16 cellular contexts compared by ENCODE assay signal in the genomic region with DNA sequence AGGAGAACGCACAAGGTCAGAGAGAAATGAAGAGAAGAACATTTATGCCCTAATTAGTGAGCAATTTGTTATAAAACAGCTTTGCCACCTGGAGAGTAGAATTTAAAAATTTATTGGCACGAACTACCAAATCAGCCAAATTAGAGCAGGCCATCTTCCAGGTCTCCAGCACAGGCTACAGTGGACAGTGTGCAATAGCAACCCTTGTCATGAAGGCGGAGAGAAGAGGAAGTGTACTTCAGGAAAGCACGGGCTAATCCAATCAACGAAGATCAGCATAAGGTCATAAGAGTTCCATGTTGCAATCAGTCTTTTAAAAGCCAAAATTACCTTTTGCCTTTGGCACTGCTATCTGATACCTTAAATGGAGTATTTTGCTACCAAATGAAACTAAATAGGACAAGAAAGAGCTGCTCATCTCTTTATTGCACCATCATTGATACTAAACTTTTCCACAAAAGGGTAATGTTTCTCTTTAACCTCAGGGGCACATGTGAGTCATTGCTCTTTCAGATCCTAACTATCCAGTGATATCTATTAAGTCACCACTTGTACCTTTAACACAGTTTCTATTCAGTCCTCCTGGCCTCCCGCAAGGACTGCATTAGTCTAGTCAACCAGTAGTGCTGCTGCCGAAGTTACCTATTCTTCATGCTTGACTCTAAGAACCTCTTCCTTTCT. TPM values are rescaled to one million over a fixed set of nuclear protein-coding genes. Genes with fewer than 3 reads are reported as not detected.
A peak's percentile ranks its signal among the peaks of the same experiment; 100 is the strongest.
DNase-seq lines count a peak whose midpoint lies in the region; ATAC-seq, FAIRE-seq and TF ChIP-seq lines count a peak whose summit lies in the region.
"Had no signal": no experiment of that assay in that cellular context is flagged by ENCODE, and none has a peak within 500 bp of the region (broad histone marks: within the 10 kb centered on the region; RNA-seq: fewer than 3 reads in every experiment).

No MANE protein-coding gene starts in this region.

- POLR2A ChIA-PET in MCF 10A (lab: Yijun Ruan, JAX) (interaction anchor here (0.6 kb wide), 1 partner anchor 843 kb away, joined by 3 read pairs; no protein-coding TSS in a partner anchor), PC-3 (lab: Charles Lee; ENCODE audit: unreplicated experiment) (no interaction called here)

- no peak overlapping the region for H3K4me3 Mint-ChIP-seq in MCF 10A (ENCODE audit: unreplicated experiment)

- peak overlapping the region; percentile 15; the same call in 1 of the 2 replicates for H3K4me2 ChIP-seq in PC-3 (ENCODE audit: low read length)
- H3K4me2 ChIP-seq: KMS-11 had no signal

- no peaks in the 10 kb centered on the region for H3F3A ChIP-seq in PC-3 (ENCODE audit: low read length, unreplicated experiment)

- TF ChIP-seq POLR2A in breast epithelium (IDR thresholded peaks at IDR 0.05): no peak
- TF ChIP-seq POLR2A in body of pancreas (IDR thresholded peaks at IDR 0.05): no peak
- no peak for TF ChIP-seq POLR2A in GM12892 (IDR thresholded peaks at IDR 0.05; ENCODE audit: low read depth, low read length)

- H3K9me2 ChIP-seq in PC-3 (replicated peaks; ENCODE audit: low read length): no peaks in the 10 kb centered on the region

- H2AFZ ChIP-seq in PC-3 (ENCODE audit: low read length): no peak overlapping the region

- no peaks in the 10 kb centered on the region for H3K9me3 Mint-ChIP-seq in MCF 10A (ENCODE audit: unreplicated experiment)

- no peak overlapping the region for H3K27ac ChIP-seq in breast epithelium
- H3K27ac ChIP-seq in PC-3 (ENCODE audit: low read length): no peak overlapping the region
- H3K27ac ChIP-seq in body of pancreas: no peak overlapping the region
- H3K27ac ChIP-seq: KMS-11, uterus had no signal

- ATAC-seq in PC-3 (no peak), GM21737 (IDR thresholded peaks at IDR 0.05; ENCODE audit: unreplicated experiment) (no peak), body of pancreas (no peak)
- ATAC-seq: esophagus mucosa had no signal

- DNase-seq in MCF 10A (ENCODE audit: unreplicated experiment) (peak; percentile 77), breast epithelium (ENCODE audit: low spot score in 2 of 2) (no peak), PC-3 (peak; percentile 36), epithelial cell of proximal tubule (ENCODE audit: low read depth) (peak; percentile 60), stromal cell of bone marrow (ENCODE audit: low read depth) (peak; percentile 33), body of pancreas (no peak), GM12892 (ENCODE audit: insufficient read length) (no peak)
- DNase-seq: activated CD4-positive, alpha-beta T cell treated with anti-CD3 and anti-CD28 coated beads, Interleukin-2, amount 50 U/mL, for 48 hours; central memory CD4-positive, alpha-beta T cell; NCI-H2171; stimulated activated CD4-positive, alpha-beta T cell treated with anti-CD3 and anti-CD28 coated beads, Interleukin-2, amount 100 ng/mL, for 24 hours; uterus had no signal

- no peak overlapping the region for H3K27ac Mint-ChIP-seq in MCF 10A (ENCODE audit: low read depth, unreplicated experiment)

- H4K20me1 ChIP-seq in PC-3 (ENCODE audit: low read length): no peaks in the 10 kb centered on the region

- no peaks in the 10 kb centered on the region for H3K4me1 ChIP-seq in breast epithelium
- peaks cover 10% of the 10 kb centered on the region for H3K4me1 ChIP-seq in PC-3 (ENCODE audit: insufficient read depth, low read length)
- H3K4me1 ChIP-seq in body of pancreas: no peaks in the 10 kb centered on the region
- H3K4me1 ChIP-seq: uterus had no signal

- CTCF ChIA-PET in MCF 10A (lab: Yijun Ruan, JAX) (interaction anchor here (0.6 to 1.0 kb wide), 2 partner anchors 39 to 94 kb away, joined by 3 read pairs; no protein-coding TSS in a partner anchor), PC-3 (lab: Charles Lee) (no interaction called here)

- no peaks in the 10 kb centered on the region for H3K79me2 ChIP-seq in PC-3 (ENCODE audit: low read length)

- H3K4me3 ChIP-seq in breast epithelium: no peak overlapping the region
- H3K4me3 ChIP-seq in PC-3 (ENCODE audit: low read length): no peak overlapping the region
- H3K4me3 ChIP-seq in epithelial cell of proximal tubule (ENCODE audit: low read depth, low read length): no peak overlapping the region
- no peak overlapping the region for H3K4me3 ChIP-seq in body of pancreas
- H3K4me3 ChIP-seq: uterus had no signal

- TF ChIP-seq CTCF in MCF 10A (IDR thresholded peaks at IDR 0.05; ENCODE audit: unreplicated experiment): no peak
- no peak for TF ChIP-seq CTCF in breast epithelium (IDR thresholded peaks at IDR 0.05)
- no peak for TF ChIP-seq CTCF in PC-3 (conservative IDR thresholded peaks at IDR 0.05; ENCODE audit: low read depth, low read length)
- TF ChIP-seq CTCF in epithelial cell of proximal tubule (conservative IDR thresholded peaks at IDR 0.05; ENCODE audit: low read depth, low read length): no peak
- no peak for TF ChIP-seq CTCF in body of pancreas (IDR thresholded peaks at IDR 0.05)

- H3K27me3 Mint-ChIP-seq in MCF 10A (ENCODE audit: insufficient read depth, unreplicated experiment): no peaks in the 10 kb centered on the region

- FAIRE-seq in GM12892 (lab: Jason Lieb, UNC): no peak
- FAIRE-seq: D721Med had no signal

- WGBS in body of pancreas, 2 donors: 76 to 78% methylated on average over 7 of the region's 7 CpGs

- intact Hi-C loops in MCF 10A (cut with micrococcal nuclease): no loop called here
- intact Hi-C loops in breast epithelium (cut with DNase I; ENCODE audit: low total_unique reads): no loop called here
- intact Hi-C loops in PC-3 (cut with micrococcal nuclease): no loop called here
- intact Hi-C loops in body of pancreas (cut with DNase I): no loop called here

- H3K27me3 ChIP-seq in breast epithelium (no peaks in the 10 kb centered on the region), PC-3 (ENCODE audit: low read length) (no peaks in the 10 kb centered on the region), body of pancreas (no peaks in the 10 kb centered on the region)
- H3K27me3 ChIP-seq: uterus had no signal

- no peaks in the 10 kb centered on the region for H3K9me3 ChIP-seq in breast epithelium
- H3K9me3 ChIP-seq in PC-3 (ENCODE audit: low read length): no peaks in the 10 kb centered on the region
- H3K9me3 ChIP-seq in body of pancreas: no peaks in the 10 kb centered on the region
- H3K9me3 ChIP-seq: uterus had no signal

- H3K36me3 Mint-ChIP-seq in MCF 10A (ENCODE audit: insufficient read depth, unreplicated experiment): no peaks in the 10 kb centered on the region

- H3K4me1 Mint-ChIP-seq in MCF 10A (ENCODE audit: insufficient read depth, unreplicated experiment): peaks cover 5% of the 10 kb centered on the region

- no peaks in the 10 kb centered on the region for H3K36me3 ChIP-seq in breast epithelium
- H3K36me3 ChIP-seq in PC-3 (ENCODE audit: low read depth, low read length): no peaks in the 10 kb centered on the region
- no peaks in the 10 kb centered on the region for H3K36me3 ChIP-seq in body of pancreas (replicated peaks in 1 of 2; ENCODE audit: insufficient read depth in 1 of 2, low read depth in 2 of 2)
- H3K36me3 ChIP-seq: uterus had no signal

- H3K9ac ChIP-seq in PC-3 (ENCODE audit: low read length): no peak overlapping the region
- H3K9ac ChIP-seq: KMS-11 had no signal

- BruUV-seq in MCF 10A (replicated peaks; lab: Mats Ljungman, UMichigan) (no TSS peak), PC-3 (replicated peaks; lab: Mats Ljungman, UMichigan) (no TSS peak)

RNA-seq across cellular contexts. Expression of a gene that starts 19.9 kb away (rescaled TPM):
- 37.4 and 41.2 TPM in 2 replicates for total RNA-seq in MCF 10A (2022)
- 100 to 1,000 TPM in 1 of 3 donors, 10 to 100 TPM in 2; 22.0 to 145 (median 36.7) TPM for total RNA-seq in breast epithelium
- 1.4 and 1.8 TPM in 2 replicates for total RNA-seq in PC-3 (2014; rRNA removed)
- total RNA-seq in epithelial cell of proximal tubule: 3.8 and 6.5 TPM in 2 replicates
- 10 to 100 TPM in 1 of 2 donors, 1 to 10 TPM in 1; 9.9 to 11.5 TPM for total RNA-seq in body of pancreas
- polyA plus RNA-seq in GM12892 (2012; ENCODE audit: missing spikeins): 7.5 TPM

Comparison
In these comparisons a context has a peak if more than half of its experiments do, and no peak if none do; other contexts are left out.
1. DNase-seq: peak in MCF 10A (single experiment), PC-3 (single experiment), epithelial cell of proximal tubule (single experiment) and stromal cell of bone marrow (single experiment); none in breast epithelium (0 of 2), body of pancreas (0 of 4) and GM12892 (single experiment).